In genomic region chr17:42928714-42929496, GRCh38 we compare ENCODE assay signal across 1 cellular context.
TF ChIP-seq lines count a peak whose summit lies in the region.

No MANE protein-coding gene starts in this region.

TF ChIP-seq in HepG2, 621 proteins besides CTCF, POLR2A, EP300 and RAD21 (continued from another document and continues in another):
- TF ChIP-seq MLXIP (CRISPR knock-in tag; IDR thresholded peaks at IDR 0.05; ENCODE audit: borderline replicate concordance) (no peak), TFE3 (CRISPR knock-in tag; IDR thresholded peaks at IDR 0.05) (no peak; the same call in 1 of the 2 replicates), SNAPC2 (CRISPR knock-in tag; IDR thresholded peaks at IDR 0.05) (no peak), KDM3A (CRISPR knock-in tag; IDR thresholded peaks at IDR 0.05; ENCODE audit: low read depth) (no peak), ZMYM3 (CRISPR knock-in tag; IDR thresholded peaks at IDR 0.05) (peak; percentile 38; the same call in 1 of the 2 replicates), YEATS2 (CRISPR knock-in tag; IDR thresholded peaks at IDR 0.05; ENCODE audit: borderline replicate concordance) (no peak), NFYC (CRISPR knock-in tag; IDR thresholded peaks at IDR 0.05) (no peak), TBX3 (IDR thresholded peaks at IDR 0.05; ENCODE audit: borderline replicate concordance) (no peak), ZNF124 (CRISPR knock-in tag; IDR thresholded peaks at IDR 0.05) (peak; percentile 83; the same call in 1 of the 2 replicates), ZNF615 (CRISPR knock-in tag; IDR thresholded peaks at IDR 0.05; ENCODE audit: borderline replicate concordance) (no peak), ZBTB8A (CRISPR knock-in tag; IDR thresholded peaks at IDR 0.05; ENCODE audit: borderline replicate concordance, low read depth) (no peak), HNRNPH1 (optimal IDR thresholded peaks at IDR 0.05; ENCODE audit: low read depth, low read length) (no peak), ZNF142 (CRISPR knock-in tag; IDR thresholded peaks at IDR 0.05) (peak; percentile 5; the same call in 1 of the 2 replicates), HMG20A (CRISPR knock-in tag; IDR thresholded peaks at IDR 0.05; ENCODE audit: borderline replicate concordance) (peak; percentile 41; the same call in 1 of the 2 replicates), MXD1 (CRISPR knock-in tag; IDR thresholded peaks at IDR 0.05) (no peak), FOSL2 (CRISPR knock-in tag; IDR thresholded peaks at IDR 0.05) (peak; percentile 66), PHF5A (CRISPR knock-in tag; IDR thresholded peaks at IDR 0.05; ENCODE audit: low read depth, unreplicated experiment) (no peak), SMC3 (IDR thresholded peaks at IDR 0.05; ENCODE audit: low read length) (peak; percentile 94), ZNF326 (CRISPR knock-in tag; IDR thresholded peaks at IDR 0.05; ENCODE audit: borderline replicate concordance) (no peak), KLF11 (CRISPR knock-in tag; IDR thresholded peaks at IDR 0.05) (peak; percentile 65; the same call in 1 of the 2 replicates), ZNF891 (CRISPR knock-in tag; IDR thresholded peaks at IDR 0.05) (no peak), TFDP1 (CRISPR knock-in tag; IDR thresholded peaks at IDR 0.05; ENCODE audit: borderline replicate concordance) (no peak), PHB2 (IDR thresholded peaks at IDR 0.05; ENCODE audit: partially characterized antibody) (no peak), ARID5B (CRISPR knock-in tag; IDR thresholded peaks at IDR 0.05) (peak; percentile 62), ZSCAN20 (CRISPR knock-in tag; IDR thresholded peaks at IDR 0.05; ENCODE audit: borderline replicate concordance) (0 out of 2 replicates have a peak, but pooled peaks have one; percentile 41), NFIC (IDR thresholded peaks at IDR 0.05; ENCODE audit: low read length) (0 out of 2 replicates have a peak, but pooled peaks have one; percentile 34), CENPBD1 (CRISPR knock-in tag; IDR thresholded peaks at IDR 0.05; ENCODE audit: borderline replicate concordance, low read depth) (no peak), KDM6A (CRISPR knock-in tag; IDR thresholded peaks at IDR 0.05; ENCODE audit: low read depth) (no peak), TP53 (CRISPR knock-in tag; conservative IDR thresholded peaks at IDR 0.05) (no peak), ZNF331 (CRISPR knock-in tag; IDR thresholded peaks at IDR 0.05) (peak; percentile 70), XRCC5 (optimal IDR thresholded peaks at IDR 0.05; ENCODE audit: low read length) (peak; percentile 48), SALL1 (CRISPR knock-in tag; IDR thresholded peaks at IDR 0.05) (0 out of 2 replicates have a peak, but pooled peaks have one; percentile 27), FOXA3 (CRISPR knock-in tag; IDR thresholded peaks at IDR 0.05) (peak; percentile 90), ZGPAT (CRISPR knock-in tag; IDR thresholded peaks at IDR 0.05) (peak; percentile 85), ARNT (IDR thresholded peaks at IDR 0.05) (no peak), MED1 (CRISPR knock-in tag; IDR thresholded peaks at IDR 0.05) (peak; percentile 75), ARNTL (CRISPR knock-in tag; IDR thresholded peaks at IDR 0.05) (no peak), ZNF619 (CRISPR knock-in tag; IDR thresholded peaks at IDR 0.05) (0 out of 2 replicates have a peak, but pooled peaks have one; percentile 61), FOXJ3 (CRISPR knock-in tag; IDR thresholded peaks at IDR 0.05; ENCODE audit: borderline replicate concordance) (peak; percentile 86)
